ENCODE assay signal across 8 cellular contexts in genomic region chr6:16129623-16130243, GRCh38. TPM values are rescaled to one million over a fixed set of nuclear protein-coding genes. Genes with fewer than 3 reads are reported as not detected.
DNase-seq lines count a peak whose midpoint lies in the region; TF ChIP-seq lines count a peak whose summit lies in the region.

No MANE protein-coding gene starts in this region.

- TF ChIP-seq POLR2A in tibial nerve (IDR thresholded peaks at IDR 0.05), result no peak

- peaks cover 8% of the 10 kb centered on the region for H3K27me3 Mint-ChIP-seq in endothelial cell (ENCODE audit: unreplicated experiment)

- DNase-seq in DMS53 (lab: John Stamatoyannopoulos, UW), result peak; percentile 73
- DNase-seq in DMS53 treated with DMSO at 0.1 percent for 48 hours (lab: John Stamatoyannopoulos, UW; ENCODE audit: unreplicated experiment), result no peak
- DNase-seq in Jurkat, Clone E6-1 (ENCODE audit: low read depth, low spot score), result no peak
- peak; percentile 38 for DNase-seq in activated CD4-positive, CD25-positive, alpha-beta regulatory T cell treated with anti-CD3 and anti-CD28 coated beads, Interleukin-2, amount 50 U/mL, for 72 hours
- peak; percentile 11 for DNase-seq in endothelial cell (ENCODE audit: low spot score)
- no peak for DNase-seq in tibial nerve (ENCODE audit: low spot score in 2 of 2)
- DNase-seq in NCI-H187 treated with DMSO at 0.1 percent for 48 hours (lab: John Stamatoyannopoulos, UW), result no peak

- H3K27ac ChIP-seq in tibial nerve, result peak overlapping the region; percentile 87 to 99 (median 94)

- H3K9me3 ChIP-seq in mucosa of stomach (ENCODE audit: control insufficient read depth, low read length), result no peaks in the 10 kb centered on the region
- no peaks in the 10 kb centered on the region for H3K9me3 ChIP-seq in tibial nerve

- H3K36me3 ChIP-seq in mucosa of stomach (ENCODE audit: control insufficient read depth, insufficient read depth, low read length) (no peaks in the 10 kb centered on the region), tibial nerve (no peaks in the 10 kb centered on the region)

- H3K4me3 ChIP-seq in Jurkat, Clone E6-1 (ENCODE audit: low read length), result peak overlapping the region; percentile 58; the same call in 1 of the 2 replicates
- H3K4me3 ChIP-seq in mucosa of stomach (ENCODE audit: low read length) (peak overlapping the region; percentile 37), tibial nerve (peak overlapping the region; percentile 80 to 98 (median 90))

- TF ChIP-seq CTCF in endothelial cell (IDR thresholded peaks at IDR 0.05; ENCODE audit: unreplicated experiment), result peak; percentile 20
- no peak for TF ChIP-seq CTCF in tibial nerve (IDR thresholded peaks at IDR 0.05)

- WGBS in tibial nerve, 2 donors, result 1% methylated on average over 6 to 21 of the region's 33 CpGs

- peak in 1 of 2 donors; percentile 13 for TF ChIP-seq EP300 in tibial nerve (IDR thresholded peaks at IDR 0.05)

- peak overlapping the region; percentile 94 for H3K27ac Mint-ChIP-seq in endothelial cell (ENCODE audit: unreplicated experiment)

- peaks cover 24% of the 10 kb centered on the region for H3K4me1 Mint-ChIP-seq in endothelial cell (ENCODE audit: unreplicated experiment)

- H3K9ac ChIP-seq in mucosa of stomach (ENCODE audit: low read length), result peak overlapping the region; percentile 90

- H3K27me3 ChIP-seq in mucosa of stomach (ENCODE audit: control insufficient read depth, insufficient read depth, low read length) (no peaks in the 10 kb centered on the region), tibial nerve (no peaks in the 10 kb centered on the region)

- no peaks in the 10 kb centered on the region for H3K9me3 Mint-ChIP-seq in endothelial cell (ENCODE audit: unreplicated experiment)

- peak overlapping the region; percentile 100 for H3K4me3 Mint-ChIP-seq in endothelial cell (ENCODE audit: unreplicated experiment)

- H3K4me1 ChIP-seq in mucosa of stomach (ENCODE audit: control insufficient read depth, insufficient read depth, low read length) (peaks cover 12% of the 10 kb centered on the region), tibial nerve (peaks cover 0 to 38% (median 32%) of the 10 kb centered on the region in 4 donors)

- no peaks in the 10 kb centered on the region for H3K36me3 Mint-ChIP-seq in endothelial cell (ENCODE audit: low read depth, unreplicated experiment)

RNA-seq across cellular contexts. Expression of gene MYLIP, which starts 0.8 kb away (rescaled TPM):
- 5.1 TPM for polyA plus RNA-seq in Jurkat, Clone E6-1 (2012; ENCODE audit: insufficient read depth, insufficient read length)
- total RNA-seq in endothelial cell (ENCODE audit: unreplicated experiment) (30.1 TPM), tibial nerve (10 to 100 TPM; 23.4 to 43.3 (median 29.7) TPM)

Comparison
In these comparisons a context has a peak if more than half of its experiments do, and no peak if none do; other contexts are left out.
1. DNase-seq: peak in DMS53 (single experiment), activated CD4-positive, CD25-positive, alpha-beta regulatory T cell treated with anti-CD3 and anti-CD28 coated beads, Interleukin-2, amount 50 U/mL, for 72 hours (single experiment) and endothelial cell (single experiment); none in DMS53 treated with DMSO at 0.1 percent for 48 hours (single experiment), Jurkat, Clone E6-1 (single experiment), tibial nerve (0 of 2) and NCI-H187 treated with DMSO at 0.1 percent for 48 hours (single experiment).
2. H3K4me3 ChIP-seq: peak in every context shown above with its lines; median percentile 90 in tibial nerve; 58 in Jurkat, Clone E6-1; 37 in mucosa of stomach.